In genomic region chr2:26245231-26245732, GRCh38 we compare ENCODE assay signal across 8 cellular contexts. TPM values are rescaled to one million over a fixed set of nuclear protein-coding genes. Genes with fewer than 3 reads are reported as not detected.
DNase-seq lines count a peak whose midpoint lies in the region; ATAC-seq and TF ChIP-seq lines count a peak whose summit lies in the region.

No MANE protein-coding gene starts in this region.

- no peaks in the 10 kb centered on the region for H3K27me3 ChIP-seq in muscle layer of duodenum (ENCODE audit: low read depth, low read length)

- peaks cover 3% of the 10 kb centered on the region for H3K27me3 Mint-ChIP-seq in endothelial cell (ENCODE audit: unreplicated experiment)
- no peaks in the 10 kb centered on the region for H3K27me3 Mint-ChIP-seq in stimulated activated memory B cell treated with anti-CD40 and anti-IgM and Interleukin-4, amounts not matched to agents 10 μg/mL and 1 μg/mL and 100 μg/mL, for 72 hours

- H3K4me1 ChIP-seq in muscle layer of duodenum (ENCODE audit: control insufficient read depth in 1 of 2, insufficient read depth in 2 of 2, low read length in 2 of 2): peaks cover 5 to 39% of the 10 kb centered on the region in 2 donors

- no peaks in the 10 kb centered on the region for H3K9me3 ChIP-seq in muscle layer of duodenum (ENCODE audit: control insufficient read depth in 1 of 2, low read length in 2 of 2)

- no peaks in the 10 kb centered on the region for H3K9me3 Mint-ChIP-seq in endothelial cell (ENCODE audit: unreplicated experiment)
- H3K9me3 Mint-ChIP-seq in stimulated activated memory B cell treated with anti-CD40 and anti-IgM and Interleukin-4, amounts not matched to agents 10 μg/mL and 1 μg/mL and 100 μg/mL, for 72 hours: no peaks in the 10 kb centered on the region

- peak overlapping the region; percentile 97 for H3K27ac ChIP-seq in muscle layer of duodenum (ENCODE audit: low read length)

- no peak for TF ChIP-seq CTCF in endothelial cell (IDR thresholded peaks at IDR 0.05; ENCODE audit: unreplicated experiment)

- peak overlapping the region; percentile 93 to 100 for H3K4me3 ChIP-seq in muscle layer of duodenum (ENCODE audit: low read depth in 1 of 2, low read length in 2 of 2)

- peak; percentile 52 for DNase-seq in ELF-1 (ENCODE audit: low read depth, low spot score)
- peak; percentile 45 for DNase-seq in M059J (ENCODE audit: low read depth)
- peak; percentile 50 for DNase-seq in activated CD4-positive, alpha-beta T cell treated with anti-CD3 and anti-CD28 coated beads, Interleukin-2, amount 50 U/mL, for 1 hour
- DNase-seq in endothelial cell (ENCODE audit: low spot score): peak; percentile 26
- no peak for DNase-seq in GM19240 (ENCODE audit: insufficient read length, low spot score)

- H3K4me3 Mint-ChIP-seq in endothelial cell (ENCODE audit: unreplicated experiment): peak overlapping the region; percentile 99
- H3K4me3 Mint-ChIP-seq in stimulated activated memory B cell treated with anti-CD40 and anti-IgM and Interleukin-4, amounts not matched to agents 10 μg/mL and 1 μg/mL and 100 μg/mL, for 72 hours: peak overlapping the region; percentile 96

- peaks cover 0 to 8% of the 10 kb centered on the region in 2 donors for H3K36me3 ChIP-seq in muscle layer of duodenum (ENCODE audit: control insufficient read depth in 1 of 2, insufficient read depth in 2 of 2, low read length in 2 of 2)

- H3K27ac Mint-ChIP-seq in endothelial cell (ENCODE audit: unreplicated experiment): peak overlapping the region; percentile 84
- peak overlapping the region; percentile 100 for H3K27ac Mint-ChIP-seq in stimulated activated memory B cell treated with anti-CD40 and anti-IgM and Interleukin-4, amounts not matched to agents 10 μg/mL and 1 μg/mL and 100 μg/mL, for 72 hours

- H3K4me1 Mint-ChIP-seq in endothelial cell (ENCODE audit: unreplicated experiment): peaks cover 24% of the 10 kb centered on the region
- H3K4me1 Mint-ChIP-seq in stimulated activated memory B cell treated with anti-CD40 and anti-IgM and Interleukin-4, amounts not matched to agents 10 μg/mL and 1 μg/mL and 100 μg/mL, for 72 hours: peaks cover 63% of the 10 kb centered on the region

- peaks cover 4% of the 10 kb centered on the region for H3K36me3 Mint-ChIP-seq in endothelial cell (ENCODE audit: low read depth, unreplicated experiment)
- H3K36me3 Mint-ChIP-seq in stimulated activated memory B cell treated with anti-CD40 and anti-IgM and Interleukin-4, amounts not matched to agents 10 μg/mL and 1 μg/mL and 100 μg/mL, for 72 hours: peaks cover 1% of the 10 kb centered on the region

- peak; percentile 15 for ATAC-seq in GM21717 (IDR thresholded peaks at IDR 0.05; ENCODE audit: unreplicated experiment)
- ATAC-seq in stimulated activated memory B cell treated with anti-CD40 and anti-IgM and Interleukin-4, amounts not matched to agents 10 μg/mL and 1 μg/mL and 100 μg/mL, for 72 hours: peak; percentile 57

RNA-seq across cellular contexts. Expression of gene HADHB, which starts 0.5 kb away (rescaled TPM):
- 55.6 and 83.1 TPM in 2 replicates for total RNA-seq in M059J (2014; rRNA removed; shearing (Covaris generic))
- total RNA-seq in endothelial cell (ENCODE audit: unreplicated experiment): 101 TPM

RNA-seq across cellular contexts. Expression of gene HADHA, which starts 0.8 kb away (rescaled TPM):
- total RNA-seq in M059J (2014; rRNA removed; shearing (Covaris generic)): 81.8 and 98.4 TPM in 2 replicates
- 162 TPM for total RNA-seq in endothelial cell (ENCODE audit: unreplicated experiment)
